In genomic region chr19:1860133-1860775, GRCh38 we compare ENCODE assay signal across 8 cellular contexts. TPM values are rescaled to one million over a fixed set of nuclear protein-coding genes. Genes with fewer than 3 reads are reported as not detected.
A peak's percentile ranks its signal among the peaks of the same experiment; 100 is the strongest.
DNase-seq lines count a peak whose midpoint lies in the region; ATAC-seq and TF ChIP-seq lines count a peak whose summit lies in the region.

No MANE protein-coding gene starts in this region.

- H3K9me3 ChIP-seq in HUES48 (ENCODE audit: control insufficient read depth, insufficient read depth, low read length) (no peaks in the 10 kb centered on the region), mucosa of stomach (ENCODE audit: control insufficient read depth, low read length) (no peaks in the 10 kb centered on the region)

- H3K27ac ChIP-seq in HUES48 (ENCODE audit: low read depth, low read length), result peak overlapping the region; percentile 22

- CTCF ChIA-PET in BJ (lab: Yijun Ruan, JAX), result interaction anchor here (0.6 to 1.3 kb wide), 3 partner anchors 17 to 87 kb away, joined by 3 to 5 read pairs (median 3); no protein-coding TSS in a partner anchor

- H3K9ac ChIP-seq in HUES48 (ENCODE audit: low read depth, low read length) (no peak overlapping the region), mucosa of stomach (ENCODE audit: low read length) (peak overlapping the region; percentile 71)

- TF ChIP-seq CTCF in BJ (IDR thresholded peaks at IDR 0.05; ENCODE audit: insufficient read depth, low read depth, low read length) (no peak; the same call in 1 of the 2 replicates), WI38 (IDR thresholded peaks at IDR 0.05; ENCODE audit: low read depth, low read length) (no peak)

- POLR2A ChIA-PET in BJ (lab: Charles Lee), result no interaction called here

- H3K4me3 ChIP-seq in BJ (ENCODE audit: low read depth, low read length), result peak overlapping the region; percentile 91
- peak overlapping the region; percentile 80 for H3K4me3 ChIP-seq in HUES48 (ENCODE audit: low read depth, low read length)
- H3K4me3 ChIP-seq in WI38 (ENCODE audit: low read depth, low read length), result peak overlapping the region; percentile 81
- H3K4me3 ChIP-seq in mucosa of stomach (ENCODE audit: low read length), result no peak overlapping the region

- H3K27me3 ChIP-seq in BJ (ENCODE audit: control insufficient read depth, insufficient read depth, low read length) (no peaks in the 10 kb centered on the region), HUES48 (ENCODE audit: control insufficient read depth, insufficient read depth, low read length) (peaks cover 16% of the 10 kb centered on the region), mucosa of stomach (ENCODE audit: control insufficient read depth, insufficient read depth, low read length) (peaks cover 2% of the 10 kb centered on the region)

- H3K36me3 ChIP-seq in BJ (ENCODE audit: control insufficient read depth, insufficient read depth, low read length) (no peaks in the 10 kb centered on the region), HUES48 (ENCODE audit: control insufficient read depth, insufficient read depth, low read length) (no peaks in the 10 kb centered on the region), mucosa of stomach (ENCODE audit: control insufficient read depth, insufficient read depth, low read length) (no peaks in the 10 kb centered on the region)

- DNase-seq in BJ (ENCODE audit: low read depth) (no peak), globus pallidus (ENCODE audit: low spot score) (no peak)
- DNase-seq in effector CD8-positive, alpha-beta T cell (lab: John Stamatoyannopoulos, UW), result peak; percentile 44

- H3K4me1 ChIP-seq in HUES48 (ENCODE audit: control insufficient read depth, insufficient read depth, low read length), result peaks cover 43% of the 10 kb centered on the region
- H3K4me1 ChIP-seq in mucosa of stomach (ENCODE audit: control insufficient read depth, insufficient read depth, low read length), result peaks cover 73% of the 10 kb centered on the region

- ATAC-seq in HG02642 (IDR thresholded peaks at IDR 0.05; ENCODE audit: poor library complexity, unreplicated experiment) (no peak), HG03571 (IDR thresholded peaks at IDR 0.05; ENCODE audit: unreplicated experiment) (no peak)

RNA-seq across cellular contexts. Expression of gene KLF16, which starts 3.1 kb away (rescaled TPM):
- 3.7 and 5.7 TPM in 2 replicates for polyA plus RNA-seq in BJ (2011; rRNA removed)
- polyA minus RNA-seq in BJ (2011; rRNA and poly(A)+ RNA removed), result 2.3 and 3.2 TPM in 2 replicates

RNA-seq across cellular contexts. Expression of gene REXO1, which starts 12.0 kb away (rescaled TPM):
- polyA plus RNA-seq in BJ (2011; rRNA removed), result 4.6 and 11.0 TPM in 2 replicates
- polyA minus RNA-seq in BJ (2011; rRNA and poly(A)+ RNA removed), result 10.8 and 12.1 TPM in 2 replicates

RNA-seq across cellular contexts. Expression of gene ABHD17A, which starts 25.0 kb away (rescaled TPM):
- 34.3 and 48.8 TPM in 2 replicates for polyA plus RNA-seq in BJ (2011; rRNA removed)
- 8.5 and 10.0 TPM in 2 replicates for polyA minus RNA-seq in BJ (2011; rRNA and poly(A)+ RNA removed)

RNA-seq across cellular contexts. Expression of gene ADAT3, which starts 44.9 kb away (rescaled TPM):
- polyA plus RNA-seq in BJ (2011; rRNA removed), result 0.56 and 0.64 TPM in 2 replicates
- polyA minus RNA-seq in BJ (2011; rRNA and poly(A)+ RNA removed), result 0.36 and 0.66 TPM in 2 replicates

RNA-seq across cellular contexts. Expression of gene SCAMP4, which starts 44.9 kb away (rescaled TPM):
- polyA plus RNA-seq in BJ (2011; rRNA removed), result 6.2 and 13.2 TPM in 2 replicates
- 10.5 and 13.8 TPM in 2 replicates for polyA minus RNA-seq in BJ (2011; rRNA and poly(A)+ RNA removed)
